1 cellular context compared by ENCODE assay signal in the genomic region with DNA sequence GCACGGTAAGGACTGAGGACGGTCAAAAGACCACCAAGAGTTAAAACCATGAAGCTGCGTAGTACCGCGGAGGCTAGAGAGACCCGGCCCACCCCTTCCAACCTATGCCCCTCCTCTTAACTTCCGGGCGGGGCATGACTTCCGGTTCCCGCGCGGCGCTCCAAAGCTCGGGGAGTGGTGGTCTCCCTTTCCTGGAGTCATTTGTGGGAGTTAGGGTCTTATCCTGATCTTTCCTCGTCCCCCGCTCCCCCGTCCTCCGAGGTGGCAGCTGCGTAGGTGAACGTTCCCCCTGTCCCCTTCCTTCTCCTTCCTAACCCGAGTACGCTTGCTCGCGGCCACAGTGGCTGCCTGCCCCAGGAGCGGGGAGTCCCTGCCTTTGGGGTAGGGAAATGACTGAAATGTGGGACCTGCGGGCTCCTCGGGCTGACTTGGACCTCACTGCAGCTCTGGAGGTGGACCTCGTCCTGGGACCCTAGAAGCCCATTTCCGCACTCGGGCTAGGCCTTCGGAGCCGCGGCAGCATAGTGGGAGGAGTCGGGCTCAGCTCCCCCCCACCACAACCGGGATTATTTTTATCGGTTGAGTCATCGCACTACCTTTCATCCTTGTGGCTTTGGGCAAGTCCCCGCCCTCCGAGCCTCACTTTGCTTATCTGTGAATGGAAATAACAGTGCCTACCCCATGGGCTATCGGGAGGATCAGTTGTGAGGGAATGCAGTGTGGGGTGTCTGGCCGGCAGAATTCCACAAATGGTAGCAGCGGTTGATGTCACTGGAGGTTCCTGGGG.
TF ChIP-seq lines count a peak whose summit lies in the region.

No MANE protein-coding gene starts in this region.

TF ChIP-seq in GM12878, 131 proteins besides CTCF, POLR2A, EP300 and RAD21 (continued from another document):
- TF ChIP-seq ZBTB11 (CRISPR knock-in tag; IDR thresholded peaks at IDR 0.05) (no peak), CBFB (IDR thresholded peaks at IDR 0.05; ENCODE audit: low read depth) (peak; percentile 76; the same call in 1 of the 2 replicates), LARP7 (IDR thresholded peaks at IDR 0.05) (peak; percentile 47; the same call in 1 of the 2 replicates), ZNF274 (IDR thresholded peaks at IDR 0.05; ENCODE audit: insufficient read depth, insufficient read length) (no peak), TCF7 (IDR thresholded peaks at IDR 0.05; ENCODE audit: borderline replicate concordance) (no peak; the same call in 1 of the 2 replicates), TBL1XR1 (IDR thresholded peaks at IDR 0.05; ENCODE audit: low read depth, low read length) (no peak; the same call in 1 of the 2 replicates), ESRRA (IDR thresholded peaks at IDR 0.05; ENCODE audit: low read length) (no peak), ZNF24 (IDR thresholded peaks at IDR 0.05) (no peak), POLR2AphosphoS2 (IDR thresholded peaks at IDR 0.05; ENCODE audit: low read depth, low read length) (0 out of 2 replicates have a peak, but pooled peaks have one; percentile 36), SMAD1 (IDR thresholded peaks at IDR 0.05; ENCODE audit: low read depth, partially characterized antibody) (peak; percentile 29), SMARCA5 (IDR thresholded peaks at IDR 0.05) (peak; percentile 10; the same call in 1 of the 2 replicates), IRF5 (IDR thresholded peaks at IDR 0.05; ENCODE audit: borderline replicate concordance) (no peak), SMAD5 (IDR thresholded peaks at IDR 0.05; ENCODE audit: low read depth) (peak; percentile 66), ATF7 (IDR thresholded peaks at IDR 0.05; ENCODE audit: low read depth) (peak; percentile 82)
- TF ChIP-seq, protein P1, sequence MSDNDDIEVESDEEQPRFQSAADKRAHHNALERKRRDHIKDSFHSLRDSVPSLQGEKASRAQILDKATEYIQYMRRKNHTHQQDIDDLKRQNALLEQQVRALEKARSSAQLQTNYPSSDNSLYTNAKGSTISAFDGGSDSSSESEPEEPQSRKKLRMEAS (IDR thresholded peaks at IDR 0.05; ENCODE audit: low read depth, low read length): peak; percentile 51; the same call in 1 of the 2 replicates
- TF ChIP-seq, protein P2, sequence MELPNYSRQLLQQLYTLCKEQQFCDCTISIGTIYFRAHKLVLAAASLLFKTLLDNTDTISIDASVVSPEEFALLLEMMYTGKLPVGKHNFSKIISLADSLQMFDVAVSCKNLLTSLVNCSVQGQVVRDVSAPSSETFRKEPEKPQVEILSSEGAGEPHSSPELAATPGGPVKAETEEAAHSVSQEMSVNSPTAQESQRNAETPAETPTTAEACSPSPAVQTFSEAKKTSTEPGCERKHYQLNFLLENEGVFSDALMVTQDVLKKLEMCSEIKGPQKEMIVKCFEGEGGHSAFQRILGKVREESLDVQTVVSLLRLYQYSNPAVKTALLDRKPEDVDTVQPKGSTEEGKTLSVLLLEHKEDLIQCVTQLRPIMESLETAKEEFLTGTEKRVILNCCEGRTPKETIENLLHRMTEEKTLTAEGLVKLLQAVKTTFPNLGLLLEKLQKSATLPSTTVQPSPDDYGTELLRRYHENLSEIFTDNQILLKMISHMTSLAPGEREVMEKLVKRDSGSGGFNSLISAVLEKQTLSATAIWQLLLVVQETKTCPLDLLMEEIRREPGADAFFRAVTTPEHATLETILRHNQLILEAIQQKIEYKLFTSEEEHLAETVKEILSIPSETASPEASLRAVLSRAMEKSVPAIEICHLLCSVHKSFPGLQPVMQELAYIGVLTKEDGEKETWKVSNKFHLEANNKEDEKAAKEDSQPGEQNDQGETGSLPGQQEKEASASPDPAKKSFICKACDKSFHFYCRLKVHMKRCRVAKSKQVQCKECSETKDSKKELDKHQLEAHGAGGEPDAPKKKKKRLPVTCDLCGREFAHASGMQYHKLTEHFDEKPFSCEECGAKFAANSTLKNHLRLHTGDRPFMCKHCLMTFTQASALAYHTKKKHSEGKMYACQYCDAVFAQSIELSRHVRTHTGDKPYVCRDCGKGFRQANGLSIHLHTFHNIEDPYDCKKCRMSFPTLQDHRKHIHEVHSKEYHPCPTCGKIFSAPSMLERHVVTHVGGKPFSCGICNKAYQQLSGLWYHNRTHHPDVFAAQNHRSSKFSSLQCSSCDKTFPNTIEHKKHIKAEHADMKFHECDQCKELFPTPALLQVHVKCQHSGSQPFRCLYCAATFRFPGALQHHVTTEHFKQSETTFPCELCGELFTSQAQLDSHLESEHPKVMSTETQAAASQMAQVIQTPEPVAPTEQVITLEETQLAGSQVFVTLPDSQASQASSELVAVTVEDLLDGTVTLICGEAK (IDR thresholded peaks at IDR 0.05; ENCODE audit: borderline replicate concordance): peak; percentile 95
- TF ChIP-seq, protein P3, sequence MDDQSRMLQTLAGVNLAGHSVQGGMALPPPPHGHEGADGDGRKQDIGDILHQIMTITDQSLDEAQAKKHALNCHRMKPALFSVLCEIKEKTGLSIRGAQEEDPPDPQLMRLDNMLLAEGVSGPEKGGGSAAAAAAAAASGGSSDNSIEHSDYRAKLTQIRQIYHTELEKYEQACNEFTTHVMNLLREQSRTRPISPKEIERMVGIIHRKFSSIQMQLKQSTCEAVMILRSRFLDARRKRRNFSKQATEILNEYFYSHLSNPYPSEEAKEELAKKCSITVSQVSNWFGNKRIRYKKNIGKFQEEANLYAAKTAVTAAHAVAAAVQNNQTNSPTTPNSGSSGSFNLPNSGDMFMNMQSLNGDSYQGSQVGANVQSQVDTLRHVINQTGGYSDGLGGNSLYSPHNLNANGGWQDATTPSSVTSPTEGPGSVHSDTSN (IDR thresholded peaks at IDR 0.05; ENCODE audit: insufficient replicate concordance, low read depth, low read length): peak; percentile 2
